In genomic region chr6:109229536-109229935, GRCh38 we compare ENCODE assay signal across 22 cellular contexts.
DNase-seq lines count a peak whose midpoint lies in the region; ATAC-seq and TF ChIP-seq lines count a peak whose summit lies in the region.
"Had no signal": no experiment of that assay in that cellular context is flagged by ENCODE, and none has a peak within 500 bp of the region (broad histone marks: within the 10 kb centered on the region; RNA-seq: fewer than 3 reads in every experiment).

No MANE protein-coding gene starts in this region.

- TF ChIP-seq POLR2A in Peyer's patch (IDR thresholded peaks at IDR 0.05), result peak in 1 of 2 donors; percentile 31

- ATAC-seq in GM19455 (IDR thresholded peaks at IDR 0.05; ENCODE audit: unreplicated experiment) (no peak), HG03469 (IDR thresholded peaks at IDR 0.05; ENCODE audit: unreplicated experiment) (no peak)
- ATAC-seq: natural killer cell treated with Interleukin-12 subunit alpha and Interleukin-12 subunit beta and Interleukin-15 and Interleukin-18, amount 100 ng/mL, for 72 hours had no signal

- H3K27me3 ChIP-seq in Peyer's patch (no peaks in the 10 kb centered on the region), tibial artery (no peaks in the 10 kb centered on the region)
- H3K27me3 ChIP-seq: dorsolateral prefrontal cortex, heart left ventricle had no signal

- H3K4me1 ChIP-seq in Peyer's patch, result peaks cover 0 to 18% (median 2%) of the 10 kb centered on the region in 4 donors
- peaks cover 0 to 17% (median 10%) of the 10 kb centered on the region in 4 donors for H3K4me1 ChIP-seq in tibial artery
- H3K4me1 ChIP-seq: heart left ventricle had no signal

- H3K4me3 ChIP-seq in Peyer's patch (no peak overlapping the region), tibial artery (no peak overlapping the region)
- H3K4me3 ChIP-seq: dorsolateral prefrontal cortex, heart left ventricle, lung, thoracic aorta had no signal

- H3K27ac ChIP-seq in Peyer's patch (peak overlapping the region in 3 of 4 donors; percentile 64 to 95 (median 85)), tibial artery (peak overlapping the region; percentile 46 to 70)
- H3K27ac ChIP-seq: dorsolateral prefrontal cortex, heart left ventricle had no signal

- H3K36me3 ChIP-seq in Peyer's patch (no peaks in the 10 kb centered on the region), tibial artery (no peaks in the 10 kb centered on the region)
- H3K36me3 ChIP-seq: heart left ventricle, thoracic aorta had no signal

- TF ChIP-seq CTCF in Peyer's patch (IDR thresholded peaks at IDR 0.05) (no peak), tibial artery (IDR thresholded peaks at IDR 0.05) (no peak)

- intact Hi-C loops in tibial artery (cut with DNase I; ENCODE audit: low total_unique reads), result loop anchor here (10.0 kb wide), 1 partner anchor 55 kb away; no protein-coding TSS in a partner anchor

- H3K9me3 ChIP-seq in Peyer's patch (no peaks in the 10 kb centered on the region), tibial artery (no peaks in the 10 kb centered on the region)
- H3K9me3 ChIP-seq: heart left ventricle, thoracic aorta had no signal

- DNase-seq in DMS153 (lab: John Stamatoyannopoulos, UW) (peak; percentile 73), DMS153 treated with DMSO at 0.1 percent for 48 hours (lab: John Stamatoyannopoulos, UW; ENCODE audit: unreplicated experiment) (no peak), Peyer's patch (peak in 2 of 3 donors; percentile 57 to 76), kidney tubule cell (ENCODE audit: low spot score) (peak; percentile 57), tibial artery (no peak), GM03348 (ENCODE audit: low spot score) (no peak)
- DNase-seq: 8988T; activated CD4-positive, alpha-beta T cell treated with anti-CD3 and anti-CD28 coated beads, Interleukin-2, amount 10 ng/mL, durations not matched to agents 7 days and 5 days; activated CD8-positive, alpha-beta memory T cell treated with anti-CD3 and anti-CD28 coated beads, Interleukin-2, amount 50 U/mL, for 48 hours; activated gamma-delta T cell; C1 segment of cervical spinal cord; DMS 273 treated with DMSO at 0.1 percent for 48 hours; dorsolateral prefrontal cortex; heart left ventricle; NCI-H1105; NK-92 treated with Interleukin-12 subunit alpha and Interleukin-12 subunit beta, amount 100 ng/mL, for 24 hours; Right ventricle myocardium superior had no signal

Comparison
In these comparisons a context has a peak if more than half of its experiments do, and no peak if none do; other contexts are left out.
1. DNase-seq: peak in DMS153 (single experiment), Peyer's patch (2 of 3) and kidney tubule cell (single experiment); none in DMS153 treated with DMSO at 0.1 percent for 48 hours (single experiment), tibial artery (0 of 2) and GM03348 (single experiment).